Comparison of ENCODE assay signal across 25 cellular contexts in genomic region chr6:101070044-101070608, GRCh38.
DNase-seq lines count a peak whose midpoint lies in the region; ATAC-seq, FAIRE-seq and TF ChIP-seq lines count a peak whose summit lies in the region.
"Had no signal": no experiment of that assay in that cellular context is flagged by ENCODE, and none has a peak within 500 bp of the region (broad histone marks: within the 10 kb centered on the region; RNA-seq: fewer than 3 reads in every experiment).

No MANE protein-coding gene starts in this region.

- H3K36me3 ChIP-seq in HepG2 (replicated peaks in 1 of 2; ENCODE audit: control insufficient read depth in 1 of 2, insufficient read depth in 2 of 2, low read length in 2 of 2) (no peaks in the 10 kb centered on the region), right lobe of liver (no peaks in the 10 kb centered on the region), kidney (ENCODE audit: control insufficient read depth in 1 of 2, insufficient read depth in 2 of 2, low read length in 2 of 2) (no peaks in the 10 kb centered on the region)
- H3K36me3 ChIP-seq: BE2C; BLaER1 treated with 17β-estradiol and CSF1 and Interleukin-3, amounts not matched to agents 10 nM and 100 nM had no signal

- H3K4me3 ChIP-seq in HepG2 (replicated peaks in 1 of 3; ENCODE audit: insufficient read depth in 1 of 3, low read depth in 2 of 3, low read length in 3 of 3) (no peak overlapping the region), right lobe of liver (no peak overlapping the region), kidney (ENCODE audit: low read length in 2 of 2) (no peak overlapping the region)
- H3K4me3 ChIP-seq: A549; BLaER1 treated with 17β-estradiol and CSF1 and Interleukin-3, amounts not matched to agents 10 nM and 100 nM; GM23338 had no signal

- ATAC-seq in HepG2 (peak; percentile 35; the same call in 1 of the 3 replicates), right lobe of liver (no peak)
- ATAC-seq: GM23338, HCT116 had no signal

- no peak overlapping the region for H3K9ac ChIP-seq in HepG2 (ENCODE audit: insufficient read depth, low read depth, low read length)
- no peak overlapping the region for H3K9ac ChIP-seq in kidney (ENCODE audit: low read length in 2 of 2)
- H3K9ac ChIP-seq: BLaER1 treated with 17β-estradiol and CSF1 and Interleukin-3, amounts not matched to agents 10 nM and 100 nM had no signal

- H3K4me2 ChIP-seq in HepG2 (ENCODE audit: low read depth, low read length) = no peak overlapping the region
- H3K4me2 ChIP-seq: A549; BLaER1 treated with 17β-estradiol and CSF1 and Interleukin-3, amounts not matched to agents 10 nM and 100 nM; GM23338 had no signal

- H4K20me1 ChIP-seq in HepG2 (ENCODE audit: insufficient read depth, low read length) = no peaks in the 10 kb centered on the region
- H4K20me1 ChIP-seq: BLaER1 treated with 17β-estradiol and CSF1 and Interleukin-3, amounts not matched to agents 10 nM and 100 nM had no signal

- TF ChIP-seq POLR2A in HepG2 (IDR thresholded peaks at IDR 0.05; ENCODE audit: insufficient read depth in 1 of 2, low read depth in 2 of 2, low read length in 2 of 2) (no peak), right lobe of liver (IDR thresholded peaks at IDR 0.05) (no peak)

- TF ChIP-seq EP300 in HepG2 (IDR thresholded peaks at IDR 0.05; ENCODE audit: low read depth in 2 of 2, low read length in 2 of 2) (no peak), HepG2 (CRISPR knock-in tag; IDR thresholded peaks at IDR 0.05; ENCODE audit: borderline replicate concordance) (no peak)

- H3K27ac ChIP-seq in HepG2 (ENCODE audit: extremely low read length, insufficient read depth, low read length) (no peak overlapping the region), right lobe of liver (no peak overlapping the region), kidney (ENCODE audit: low read depth in 2 of 2, low read length in 2 of 2) (no peak overlapping the region)
- H3K27ac ChIP-seq: A549; BLaER1 treated with 17β-estradiol and CSF1 and Interleukin-3, amounts not matched to agents 10 nM and 100 nM had no signal

- H3K79me2 ChIP-seq in HepG2 (ENCODE audit: insufficient read depth, low read length) = no peaks in the 10 kb centered on the region

- in situ Hi-C loops in HepG2 (cut with HindIII; ENCODE audit: extremely low pct_ligation_motif_present, low pct_unique_long_range_greater_than_20kb) = no loop called here

- POLR2A ChIA-PET in HepG2 (lab: Yijun Ruan, JAX) = no interaction called here

- 10% methylated on average over 5 of the region's 23 CpGs for WGBS in HepG2 (ENCODE audit: low lambda C conversion rate)
- WGBS in right lobe of liver (ENCODE audit: insufficient coverage, low coverage, low lambda C conversion rate, missing lambda C conversion rate) = 80% methylated on average over 1 of the region's 23 CpGs

- H3K4me1 ChIP-seq in HepG2 (ENCODE audit: insufficient read depth, low read length) (no peaks in the 10 kb centered on the region), right lobe of liver (no peaks in the 10 kb centered on the region), kidney (ENCODE audit: control insufficient read depth in 1 of 2, insufficient read depth in 1 of 2, low read depth in 1 of 2, low read length in 2 of 2) (no peaks in the 10 kb centered on the region)
- H3K4me1 ChIP-seq: A549; BE2C; BLaER1 treated with 17β-estradiol and CSF1 and Interleukin-3, amounts not matched to agents 10 nM and 100 nM had no signal

- CTCF ChIA-PET in HepG2 (lab: Yijun Ruan, JAX; ENCODE audit: low intra/inter-chr PET ratio, low total read pairs) = no interaction called here

- TF ChIP-seq RAD21 in HepG2 (CRISPR knock-in tag; IDR thresholded peaks at IDR 0.05) = no peak

- H3K9me3 ChIP-seq in HepG2 (ENCODE audit: low read length) = no peaks in the 10 kb centered on the region
- no peaks in the 10 kb centered on the region for H3K9me3 ChIP-seq in right lobe of liver
- no peaks in the 10 kb centered on the region for H3K9me3 ChIP-seq in kidney (ENCODE audit: control insufficient read depth in 1 of 2, low read length in 2 of 2)
- H3K9me3 ChIP-seq: A549, BE2C had no signal

- BruUV-seq in HepG2 (replicated peaks; lab: Mats Ljungman, UMichigan) = no TSS peak

- H3K27me3 ChIP-seq in HepG2 (ENCODE audit: control insufficient read depth in 1 of 2, insufficient read depth in 2 of 2, low read length in 2 of 2) (no peaks in the 10 kb centered on the region), right lobe of liver (no peaks in the 10 kb centered on the region)
- H3K27me3 ChIP-seq: BE2C; BLaER1 treated with 17β-estradiol and CSF1 and Interleukin-3, amounts not matched to agents 10 nM and 100 nM had no signal

- FAIRE-seq in HepG2 (lab: Jason Lieb, UNC) (no peak), kidney (lab: Jason Lieb, UNC) (no peak)
- FAIRE-seq: A549, D721Med, GM12891, GM18507 had no signal

- intact Hi-C loops in HepG2 (cut with micrococcal nuclease; ENCODE audit: unreplicated experiment) (no loop called here), right lobe of liver (cut with DNase I) (no loop called here), kidney (cut with DNase I) (no loop called here)

- DNase-seq in HepG2 (ENCODE audit: low spot score) = no peak
- DNase-seq in right lobe of liver = no peak
- peak; percentile 52 for DNase-seq in kidney
- peak; percentile 68 for DNase-seq in mesenteric fat pad (ENCODE audit: low spot score)
- DNase-seq in effector CD4-positive, alpha-beta T cell = no peak
- DNase-seq in GM03348 (ENCODE audit: low spot score) = no peak
- DNase-seq in NCI-H187 treated with DMSO at 0.1 percent for 48 hours (lab: John Stamatoyannopoulos, UW) = no peak
- DNase-seq: 8988T; ACHN; AML-193; BE2C; CD4-positive, alpha-beta T cell; CD8-positive, alpha-beta memory T cell; DMS 273 treated with DMSO at 0.1 percent for 48 hours; DMS79; EL; GDM1; H9 had no signal

- no peak for TF ChIP-seq CTCF in HepG2 (CRISPR knock-in tag; IDR thresholded peaks at IDR 0.05)
- no peak for TF ChIP-seq CTCF in right lobe of liver (IDR thresholded peaks at IDR 0.05)
- TF ChIP-seq CTCF in kidney (IDR thresholded peaks at IDR 0.05; ENCODE audit: borderline replicate concordance, extremely low read depth, insufficient read depth) = no peak

- no peak overlapping the region for H2AFZ ChIP-seq in HepG2 (ENCODE audit: low read length)
- H2AFZ ChIP-seq: GM23338 had no signal

TF ChIP-seq in HepG2, 621 proteins besides CTCF, POLR2A, EP300 and RAD21:
- TF ChIP-seq ZNF317 (CRISPR knock-in tag; IDR thresholded peaks at IDR 0.05) = no peak

Comparison
In these comparisons a context has a peak if more than half of its experiments do, and no peak if none do; other contexts are left out.
1. DNase-seq: peak in kidney (single experiment) and mesenteric fat pad (single experiment); none in HepG2 (single experiment), right lobe of liver (0 of 3), effector CD4-positive, alpha-beta T cell (single experiment), GM03348 (single experiment) and NCI-H187 treated with DMSO at 0.1 percent for 48 hours (single experiment).